In the genomic region with DNA sequence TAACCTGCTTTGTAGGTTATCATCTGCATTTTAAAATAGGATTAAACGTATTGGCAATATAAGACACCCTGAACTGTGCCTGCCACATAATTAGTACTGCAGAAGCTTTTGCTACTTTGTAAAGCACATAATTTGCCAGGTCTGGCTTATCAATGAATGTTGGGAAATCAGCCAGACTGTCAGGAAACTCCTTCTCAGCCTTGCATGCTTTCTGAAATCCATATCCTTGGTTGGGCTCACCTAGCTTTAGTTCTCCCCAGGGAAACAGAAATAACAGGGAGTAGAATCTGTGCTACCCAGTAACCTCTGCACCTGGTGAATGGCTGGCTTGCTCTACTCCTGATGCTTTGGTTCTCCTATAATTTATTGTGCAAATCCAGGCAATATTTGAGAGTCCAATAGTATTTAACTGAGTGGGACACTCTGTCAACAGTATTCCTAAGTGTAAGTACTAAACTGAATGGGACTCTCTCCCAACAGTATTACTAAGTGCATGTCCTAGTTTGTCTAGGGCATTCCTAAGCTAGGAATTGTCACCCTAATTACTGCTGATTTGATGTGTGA, we compare ENCODE assay signal across 19 cellular contexts.
"Had no signal": no experiment of that assay in that cellular context is flagged by ENCODE, and none has a peak within 500 bp of the region (broad histone marks: within the 10 kb centered on the region; RNA-seq: fewer than 3 reads in every experiment).

No MANE protein-coding gene starts in this region.

- H2AFZ ChIP-seq: hepatocyte had no signal

- H3K4me1 ChIP-seq: lower lobe of right lung, right atrium auricular region, tibial nerve, uterus had no signal

- H3K27ac ChIP-seq: hepatocyte, lower lobe of right lung, right atrium auricular region, skin epidermis, tibial nerve, uterus had no signal

- H3K4me2 ChIP-seq: hepatocyte had no signal

- H3K27me3 ChIP-seq: hepatocyte, right atrium auricular region, tibial nerve, uterus had no signal

- H3K79me2 ChIP-seq: hepatocyte had no signal

- DNase-seq: islet precursor cell; left ventricle myocardium superior; lower lobe of right lung; mammary epithelial cell; mesenchymal stem cell; naive thymus-derived CD8-positive, alpha-beta T cell; nucleus accumbens; stimulated activated CD4-positive, alpha-beta T cell treated with anti-CD3 and anti-CD28 coated beads, Interleukin-12 subunit alpha, Interleukin-12 subunit beta, amount 100 ng/mL, for 4 hours; stimulated activated CD4-positive, alpha-beta T cell treated with anti-CD3 and anti-CD28 coated beads, Interleukin-15, amount 100 ng/mL, for 24 hours; stimulated activated CD4-positive, alpha-beta T cell treated with anti-CD3 and anti-CD28 coated beads, Interleukin-2, amount 100 ng/mL, for 24 hours; stimulated activated CD4-positive, alpha-beta T cell treated with anti-CD3 and anti-CD28 coated beads, Interleukin-4, amount 100 ng/mL, for 1 hour; stimulated activated naive CD4-positive, alpha-beta T cell; uterus had no signal

- ATAC-seq: left ventricle myocardium superior; lower lobe of right lung; naive thymus-derived CD8-positive, alpha-beta T cell; sciatic nerve; stimulated activated effector memory CD8-positive, alpha-beta T cell treated with anti-CD3 and anti-CD28 coated beads, Interleukin-12 subunit alpha, Interleukin-12 subunit beta, amount 100 ng/mL, for 72 hours had no signal

- H3K4me3 ChIP-seq: hepatocyte, lower lobe of right lung, right atrium auricular region, skin epidermis, tibial nerve, uterus had no signal

- H3K9me3 ChIP-seq: lower lobe of right lung, right atrium auricular region, tibial nerve, uterus had no signal

- H3K36me3 ChIP-seq: lower lobe of right lung, right atrium auricular region, tibial nerve, uterus had no signal
